In the genomic region with DNA sequence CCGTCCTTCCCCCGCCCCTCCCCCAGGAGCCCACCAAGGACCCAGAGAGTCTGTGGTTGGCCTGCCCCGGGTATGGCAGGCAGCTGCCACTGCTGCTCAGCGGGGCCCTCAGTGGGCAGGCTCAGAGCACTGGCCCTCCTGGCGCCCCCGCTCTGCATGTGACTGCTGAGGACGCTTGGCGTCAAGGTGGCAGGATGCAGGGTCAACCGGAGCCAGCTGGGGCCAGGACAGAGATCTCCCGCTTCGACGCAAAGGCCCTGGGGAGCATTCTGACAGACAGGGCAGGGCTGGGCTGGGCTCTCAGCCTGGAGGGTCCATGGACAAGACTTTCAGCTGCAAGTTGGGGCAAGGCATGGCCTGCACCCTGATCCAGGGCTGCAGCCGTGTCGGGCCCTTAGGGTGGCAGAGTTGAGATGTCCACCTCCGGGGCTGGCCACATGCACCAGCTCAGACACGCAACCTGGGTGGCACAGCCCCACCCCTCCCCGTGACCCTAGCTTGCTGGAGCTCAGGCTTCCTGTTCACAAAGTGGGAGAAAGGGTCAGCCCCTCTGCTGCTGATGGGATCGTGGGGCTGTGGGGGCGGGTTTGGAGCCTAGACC, we compare ENCODE assay signal across 18 cellular contexts. TPM values are rescaled to one million over a fixed set of nuclear protein-coding genes. Genes with fewer than 3 reads are reported as not detected.
"Had no signal": no experiment of that assay in that cellular context is flagged by ENCODE, and none has a peak within 500 bp of the region (broad histone marks: within the 10 kb centered on the region; RNA-seq: fewer than 3 reads in every experiment).

No MANE protein-coding gene starts in this region.

- H3K9me3 ChIP-seq: left lung, neutrophil, psoas muscle had no signal

- H3K4me3 ChIP-seq: coronary artery, left lung, lung, psoas muscle had no signal

- FAIRE-seq: small intestine had no signal

- H3K4me1 ChIP-seq: psoas muscle had no signal

- DNase-seq: effector CD4-positive, alpha-beta T cell; foreskin melanocyte; islet precursor cell; left lung; mesenchymal stem cell; naive B cell; psoas muscle; retina; small intestine; stimulated activated CD4-positive, alpha-beta T cell treated with anti-CD3 and anti-CD28 coated beads, Interleukin-12 subunit alpha, Interleukin-12 subunit beta, amount 100 ng/mL, for 4 hours; stimulated activated naive CD4-positive, alpha-beta T cell treated with Interleukin-2 at 50 U/mL for 16 hours; trophoblast cell had no signal

- H3K27me3 ChIP-seq: left lung, neutrophil had no signal

- H3K27ac ChIP-seq: coronary artery, left lung, neutrophil had no signal

RNA-seq across cellular contexts. Expression of a gene that starts 38.8 kb away (rescaled TPM):
- total RNA-seq: dermis microvascular lymphatic vessel endothelial cell, glomerular endothelial cell, osteoblast had no signal
